16 cellular contexts compared by ENCODE assay signal in genomic region chr10:46271795-46272499, GRCh38. TPM values are rescaled to one million over a fixed set of nuclear protein-coding genes. Genes with fewer than 3 reads are reported as not detected.
DNase-seq lines count a peak whose midpoint lies in the region; ATAC-seq, FAIRE-seq and TF ChIP-seq lines count a peak whose summit lies in the region.
"Not testable (repeated sequence)": the region's sequence is repeated elsewhere in the genome, so short reads cannot be mapped to it uniquely, and the experiment has no call there.
"Had no signal": no experiment of that assay in that cellular context is flagged by ENCODE, and none has a peak within 500 bp of the region (broad histone marks: within the 10 kb centered on the region; RNA-seq: fewer than 3 reads in every experiment).

No MANE protein-coding gene starts in this region.

- H3K4me2 ChIP-seq in BLaER1 treated with 17β-estradiol and CSF1 and Interleukin-3, amounts not matched to agents 10 nM and 100 nM = peak overlapping the region; percentile 11 to 57 (median 40); a peak in 19 of 22 replicates
- H3K4me2 ChIP-seq in trophoblast cell (ENCODE audit: low read length) = not testable (repeated sequence)

- H3K27me3 Mint-ChIP-seq in activated CD4-positive, alpha-beta memory T cell treated with anti-CD3 and anti-CD28 coated beads for 36 hours; activated T-helper 1 cell treated with anti-CD3 and anti-CD28 coated beads, Interleukin-12 subunit alpha, Interleukin-12 subunit beta, Interleukin-2, Interleukin-4 antibody, amounts not matched to agents 30 ng/mL and 10 ng/mL and 1 ng/mL, durations not matched to agents 14 hours and 24 hours and 36 hours (ENCODE audit: insufficient read depth); activated naive CD8-positive, alpha-beta T cell treated with anti-CD3 and anti-CD28 coated beads for 36 hours: not testable (repeated sequence)
- H3K27me3 Mint-ChIP-seq in type B pancreatic cell = peaks cover 17% of the 10 kb centered on the region

- CTCF ChIA-PET in Panc1 (lab: Charles Lee) = not testable (repeated sequence)
- CTCF ChIA-PET in activated CD4-positive, alpha-beta memory T cell treated with anti-CD3 and anti-CD28 coated beads for 36 hours (lab: Charles Lee) = interaction anchor here (0.7 kb wide), 1 partner anchor 22 kb away, joined by 3 read pairs; no protein-coding TSS in a partner anchor

- peaks cover 32 to 55% (median 50%) of the 10 kb centered on the region in 10 experiments for H3K4me1 ChIP-seq in BLaER1 treated with 17β-estradiol and CSF1 and Interleukin-3, amounts not matched to agents 10 nM and 100 nM
- not testable (repeated sequence) for H3K4me1 ChIP-seq in Panc1 (ENCODE audit: control insufficient read depth, insufficient read depth, low read length); kidney (ENCODE audit: control insufficient read depth in 1 of 2, insufficient read depth in 1 of 2, low read depth in 1 of 2, low read length in 2 of 2)
- H3K4me1 ChIP-seq in trophoblast cell (ENCODE audit: control insufficient read depth in 1 of 2, insufficient read depth in 2 of 2, low read length in 2 of 2) = peaks cover 19 to 29% of the 10 kb centered on the region in 2 experiments

- not testable (repeated sequence) for BruUV-seq in Panc1 (replicated peaks; lab: Mats Ljungman, UMichigan)

- intact Hi-C loops in Panc1 (cut with micrococcal nuclease; ENCODE audit: unreplicated experiment); activated T-helper 1 cell treated with anti-CD3 and anti-CD28 coated beads, Interleukin-12 subunit alpha, Interleukin-12 subunit beta, Interleukin-2, Interleukin-4 antibody, amounts not matched to agents 30 ng/mL and 10 ng/mL and 1 ng/mL, durations not matched to agents 14 hours and 24 hours and 36 hours (cut with micrococcal nuclease); kidney (cut with DNase I): not testable (repeated sequence)
- intact Hi-C loops in activated CD4-positive, alpha-beta memory T cell treated with anti-CD3 and anti-CD28 coated beads for 36 hours (cut with micrococcal nuclease) = loop anchor here (10.0 kb wide), 1 partner anchor 687 kb away; no protein-coding TSS in a partner anchor

- H3K27ac ChIP-seq in BLaER1 treated with 17β-estradiol and CSF1 and Interleukin-3, amounts not matched to agents 10 nM and 100 nM = peak overlapping the region in 3 of 11 experiments; percentile 19 to 28 (median 25); a peak in 1 of 22 replicates
- H3K27ac ChIP-seq in Panc1 (ENCODE audit: low read length); kidney (ENCODE audit: low read depth in 2 of 2, low read length in 2 of 2): not testable (repeated sequence)
- peak overlapping the region; percentile 39 for H3K27ac ChIP-seq in trophoblast cell (ENCODE audit: low read depth, low read length)

- not testable (repeated sequence) for H3K4me3 ChIP-seq in BLaER1 treated with 17β-estradiol and CSF1 and Interleukin-3, amounts not matched to agents 10 nM and 100 nM; Panc1 (ENCODE audit: low read depth in 2 of 2, low read length in 2 of 2); kidney (ENCODE audit: low read length in 2 of 2); trophoblast cell (ENCODE audit: low read depth, low read length)

- H4K91ac ChIP-seq in trophoblast cell (ENCODE audit: low read depth, low read length) = peak overlapping the region; percentile 22

- H4K12ac ChIP-seq in trophoblast cell (ENCODE audit: low read depth, low read length) = not testable (repeated sequence)

- not testable (repeated sequence) for H3K9me3 ChIP-seq in BLaER1 treated with 17β-estradiol and CSF1 and Interleukin-3, amounts not matched to agents 10 nM and 100 nM (replicated peaks in 1 of 11); Panc1 (ENCODE audit: control insufficient read depth, insufficient read depth, low read depth, low read length); kidney (ENCODE audit: control insufficient read depth in 1 of 2, low read length in 2 of 2); trophoblast cell (ENCODE audit: insufficient read depth, low read depth, low read length)

- ATAC-seq in Panc1 = 0 out of 2 replicates have a peak, but pooled peaks have one; percentile 19

- not testable (repeated sequence) for TF ChIP-seq CTCF in Panc1 (IDR thresholded peaks at IDR 0.05); kidney (IDR thresholded peaks at IDR 0.05; ENCODE audit: borderline replicate concordance, extremely low read depth, insufficient read depth); type B pancreatic cell (conservative IDR thresholded peaks at IDR 0.05)

- H3K36me3 Mint-ChIP-seq in activated CD4-positive, alpha-beta memory T cell treated with anti-CD3 and anti-CD28 coated beads for 36 hours; activated T-helper 1 cell treated with anti-CD3 and anti-CD28 coated beads, Interleukin-12 subunit alpha, Interleukin-12 subunit beta, Interleukin-2, Interleukin-4 antibody, amounts not matched to agents 30 ng/mL and 10 ng/mL and 1 ng/mL, durations not matched to agents 14 hours and 24 hours and 36 hours (ENCODE audit: low read depth); activated naive CD8-positive, alpha-beta T cell treated with anti-CD3 and anti-CD28 coated beads for 36 hours; type B pancreatic cell: not testable (repeated sequence)

- peak overlapping the region in 2 of 11 experiments; percentile 13 to 24; a peak in 1 of 22 replicates for H3K9ac ChIP-seq in BLaER1 treated with 17β-estradiol and CSF1 and Interleukin-3, amounts not matched to agents 10 nM and 100 nM
- H3K9ac ChIP-seq in kidney (ENCODE audit: low read length in 2 of 2); trophoblast cell (ENCODE audit: low read length): not testable (repeated sequence)

- peak overlapping the region; percentile 51 for H4K8ac ChIP-seq in trophoblast cell (ENCODE audit: low read depth, low read length)

- POLR2A ChIA-PET in Panc1 (lab: Charles Lee); activated CD4-positive, alpha-beta memory T cell treated with anti-CD3 and anti-CD28 coated beads for 36 hours (lab: Charles Lee): not testable (repeated sequence)

- H3K18ac ChIP-seq in trophoblast cell (ENCODE audit: low read length) = not testable (repeated sequence)

- peak overlapping the region; percentile 68 for H3K27ac Mint-ChIP-seq in activated CD4-positive, alpha-beta memory T cell treated with anti-CD3 and anti-CD28 coated beads for 36 hours
- H3K27ac Mint-ChIP-seq in activated T-helper 1 cell treated with anti-CD3 and anti-CD28 coated beads, Interleukin-12 subunit alpha, Interleukin-12 subunit beta, Interleukin-2, Interleukin-4 antibody, amounts not matched to agents 30 ng/mL and 10 ng/mL and 1 ng/mL, durations not matched to agents 14 hours and 24 hours and 36 hours = peak overlapping the region; percentile 69
- peak overlapping the region; percentile 57 for H3K27ac Mint-ChIP-seq in activated naive CD8-positive, alpha-beta T cell treated with anti-CD3 and anti-CD28 coated beads for 36 hours
- H3K27ac Mint-ChIP-seq in type B pancreatic cell = not testable (repeated sequence)

- H3K79me1 ChIP-seq in trophoblast cell (ENCODE audit: low read length) = not testable (repeated sequence)

- in situ Hi-C loops in Panc1 (cut with HindIII; ENCODE audit: low pct_unique_long_range_greater_than_20kb, low sequenced_read_pairs) = not testable (repeated sequence)

- not testable (repeated sequence) for H2BK5ac ChIP-seq in trophoblast cell (ENCODE audit: low read depth, low read length, poor library complexity)

- H3K14ac ChIP-seq in trophoblast cell (ENCODE audit: low read length) = not testable (repeated sequence)

- H3K23ac ChIP-seq in trophoblast cell (ENCODE audit: low read length) = not testable (repeated sequence)

- not testable (repeated sequence) for H3K9me3 Mint-ChIP-seq in activated CD4-positive, alpha-beta memory T cell treated with anti-CD3 and anti-CD28 coated beads for 36 hours; activated T-helper 1 cell treated with anti-CD3 and anti-CD28 coated beads, Interleukin-12 subunit alpha, Interleukin-12 subunit beta, Interleukin-2, Interleukin-4 antibody, amounts not matched to agents 30 ng/mL and 10 ng/mL and 1 ng/mL, durations not matched to agents 14 hours and 24 hours and 36 hours; activated naive CD8-positive, alpha-beta T cell treated with anti-CD3 and anti-CD28 coated beads for 36 hours; type B pancreatic cell

- not testable (repeated sequence) for H4K20me1 ChIP-seq in BLaER1 treated with 17β-estradiol and CSF1 and Interleukin-3, amounts not matched to agents 10 nM and 100 nM

- not testable (repeated sequence) for H2AFZ ChIP-seq in trophoblast cell (ENCODE audit: insufficient read depth, low read length, poor library complexity)

- no CpG with 5 or more reads among the region's 4 CpGs for WGBS in trophoblast cell (ENCODE audit: extremely low coverage, insufficient coverage, insufficient read length)

- peaks cover 40% of the 10 kb centered on the region for H3K4me1 Mint-ChIP-seq in activated CD4-positive, alpha-beta memory T cell treated with anti-CD3 and anti-CD28 coated beads for 36 hours (ENCODE audit: low read depth)
- peaks cover 20% of the 10 kb centered on the region for H3K4me1 Mint-ChIP-seq in activated T-helper 1 cell treated with anti-CD3 and anti-CD28 coated beads, Interleukin-12 subunit alpha, Interleukin-12 subunit beta, Interleukin-2, Interleukin-4 antibody, amounts not matched to agents 30 ng/mL and 10 ng/mL and 1 ng/mL, durations not matched to agents 14 hours and 24 hours and 36 hours (ENCODE audit: low read depth)
- peaks cover 20% of the 10 kb centered on the region for H3K4me1 Mint-ChIP-seq in activated naive CD8-positive, alpha-beta T cell treated with anti-CD3 and anti-CD28 coated beads for 36 hours
- H3K4me1 Mint-ChIP-seq in type B pancreatic cell (ENCODE audit: unreplicated experiment) = not testable (repeated sequence)

- not testable (repeated sequence) for H3K4me3 Mint-ChIP-seq in activated CD4-positive, alpha-beta memory T cell treated with anti-CD3 and anti-CD28 coated beads for 36 hours; activated naive CD8-positive, alpha-beta T cell treated with anti-CD3 and anti-CD28 coated beads for 36 hours; type B pancreatic cell
- peak overlapping the region; percentile 40 for H3K4me3 Mint-ChIP-seq in activated T-helper 1 cell treated with anti-CD3 and anti-CD28 coated beads, Interleukin-12 subunit alpha, Interleukin-12 subunit beta, Interleukin-2, Interleukin-4 antibody, amounts not matched to agents 30 ng/mL and 10 ng/mL and 1 ng/mL, durations not matched to agents 14 hours and 24 hours and 36 hours

- not testable (repeated sequence) for H3K4ac ChIP-seq in trophoblast cell (ENCODE audit: low read depth, low read length)

- DNase-seq in Panc1 (ENCODE audit: low read depth, low spot score); activated T-helper 1 cell treated with anti-CD3 and anti-CD28 coated beads, Interleukin-12 subunit alpha, Interleukin-12 subunit beta, Interleukin-2, Interleukin-4 antibody, amounts not matched to agents 30 ng/mL and 10 ng/mL and 1 ng/mL, durations not matched to agents 14 hours and 24 hours and 36 hours (ENCODE audit: low spot score); activated naive CD8-positive, alpha-beta T cell treated with anti-CD3 and anti-CD28 coated beads for 36 hours; trophoblast cell: not testable (repeated sequence)
- DNase-seq in activated CD4-positive, alpha-beta memory T cell treated with anti-CD3 and anti-CD28 coated beads for 36 hours = peak; percentile 23
- DNase-seq in kidney = peak; percentile 29
- DNase-seq in type B pancreatic cell (ENCODE audit: extremely low spot score, unreplicated experiment) = peak; percentile 57

- peak overlapping the region; percentile 40 for H2BK120ac ChIP-seq in trophoblast cell (ENCODE audit: insufficient read depth, low read length, poor library complexity)

- H3K36me3 ChIP-seq in BLaER1 treated with 17β-estradiol and CSF1 and Interleukin-3, amounts not matched to agents 10 nM and 100 nM; Panc1 (ENCODE audit: control insufficient read depth, insufficient read depth, low read length); kidney (ENCODE audit: control insufficient read depth in 1 of 2, insufficient read depth in 2 of 2, low read length in 2 of 2); trophoblast cell (ENCODE audit: control insufficient read depth in 1 of 2, insufficient read depth in 2 of 2, low read length in 2 of 2): not testable (repeated sequence)

- FAIRE-seq in kidney (lab: Jason Lieb, UNC) = not testable (repeated sequence)

- not testable (repeated sequence) for H2AK5ac ChIP-seq in trophoblast cell (ENCODE audit: low read length)

- not testable (repeated sequence) for H3K27me3 ChIP-seq in BLaER1 treated with 17β-estradiol and CSF1 and Interleukin-3, amounts not matched to agents 10 nM and 100 nM; Panc1 (ENCODE audit: control insufficient read depth, insufficient read depth, low read length); trophoblast cell (ENCODE audit: insufficient read depth, low read length)

- H2BK12ac ChIP-seq in trophoblast cell (ENCODE audit: low read length) = not testable (repeated sequence)

- H3K79me2 ChIP-seq in trophoblast cell (ENCODE audit: control insufficient read depth, insufficient read depth, low read length, poor library complexity) = not testable (repeated sequence)

RNA-seq across cellular contexts. Expression of gene ANTXRL, which starts 14.8 kb away (rescaled TPM):
- not detected for total RNA-seq in Panc1 (2021; ENCODE audit: unreplicated experiment)
- polyA plus RNA-seq in Panc1 (2012; ENCODE audit: insufficient read length) = not detected
- not detected for total RNA-seq in activated CD4-positive, alpha-beta memory T cell treated with anti-CD3 and anti-CD28 coated beads for 36 hours
- not detected in 2 replicates for total RNA-seq in activated T-helper 1 cell treated with anti-CD3 and anti-CD28 coated beads, Interleukin-12 subunit alpha, Interleukin-12 subunit beta, Interleukin-2, Interleukin-4 antibody, amounts not matched to agents 30 ng/mL and 10 ng/mL and 1 ng/mL, durations not matched to agents 14 hours and 24 hours and 36 hours
- total RNA-seq in activated naive CD8-positive, alpha-beta T cell treated with anti-CD3 and anti-CD28 coated beads for 36 hours = not detected
- 0.16 TPM for total RNA-seq in kidney
- polyA plus RNA-seq in kidney (ENCODE audit: insufficient read depth, low read depth, low replicate concordance) = not detected
- polyA plus RNA-seq in trophoblast cell (2013) = 0.03 and 0.12 TPM in 2 replicates
- total RNA-seq in type B pancreatic cell (ENCODE audit: low replicate concordance) = not detected in 2 replicates
- total RNA-seq: activated B cell treated with CpG ODN at 0.5 μM for 24 hours, cardiac septum, GM12878, GM23248, SJSA1, subcutaneous adipose tissue, upper lobe of left lung had no signal
- polyA plus RNA-seq: GM12878, GM23248, immature natural killer cell had no signal
